Comparison of ENCODE assay signal across 21 cellular contexts in genomic region chr5:171131499-171131898, GRCh38.
"Had no signal": no experiment of that assay in that cellular context is flagged by ENCODE, and none has a peak within 500 bp of the region (broad histone marks: within the 10 kb centered on the region; RNA-seq: fewer than 3 reads in every experiment).

No MANE protein-coding gene starts in this region.

- DNase-seq: activated CD4-positive, alpha-beta memory T cell treated with anti-CD3 and anti-CD28 coated beads, Interleukin-2, amount 10 ng/mL, durations not matched to agents 7 days and 5 days; activated CD4-positive, alpha-beta T cell treated with anti-CD3 and anti-CD28 coated beads, Interleukin-2, amount 10 ng/mL, durations not matched to agents 24 days and 14 days; activated effector memory CD4-positive, alpha-beta T cell treated with Interleukin-2 at 50 U/mL for 16 hours; activated naive CD4-positive, alpha-beta T cell treated with anti-CD3 and anti-CD28 coated beads for 36 hours; activated naive CD8-positive, alpha-beta T cell treated with anti-CD3 and anti-CD28 coated beads, Interleukin-2, amount 10 ng/mL, durations not matched to agents 7 days and 5 days; activated T-cell treated with anti-CD3 and anti-CD28 coated beads, Interleukin-2, amount 50 U/mL, for 72 hours; amygdala; body of pancreas; cortex of kidney; endodermal cell; heart left ventricle; islet precursor cell; left cardiac atrium; pancreas; psoas muscle; right cardiac atrium; stimulated activated CD4-positive, alpha-beta T cell treated with anti-CD3 and anti-CD28 coated beads, Interleukin-4, amount 100 ng/mL, for 4 hours; stimulated activated naive CD8-positive, alpha-beta T cell treated with anti-CD3 and anti-CD28 coated beads, Interleukin-15, Interleukin-2, amounts not matched to agents 100 U/mL and 50 U/mL, for 24 hours; upper lobe of left lung had no signal

- H3K9me3 ChIP-seq: body of pancreas, heart left ventricle, pancreas, psoas muscle, upper lobe of left lung had no signal

- H3K36me3 ChIP-seq: cardiac muscle cell, heart left ventricle, pancreas, upper lobe of left lung had no signal

- H3K27me3 ChIP-seq: body of pancreas, cardiac muscle cell, heart left ventricle, pancreas, upper lobe of left lung had no signal

- H3K27ac ChIP-seq: body of pancreas, cardiac muscle cell, heart left ventricle, pancreas, psoas muscle, upper lobe of left lung, VCaP had no signal

- H3K4me3 ChIP-seq: body of pancreas, cardiac muscle cell, heart left ventricle, pancreas, psoas muscle, upper lobe of left lung had no signal
